ENCODE assay signal across 11 cellular contexts in the genomic region with DNA sequence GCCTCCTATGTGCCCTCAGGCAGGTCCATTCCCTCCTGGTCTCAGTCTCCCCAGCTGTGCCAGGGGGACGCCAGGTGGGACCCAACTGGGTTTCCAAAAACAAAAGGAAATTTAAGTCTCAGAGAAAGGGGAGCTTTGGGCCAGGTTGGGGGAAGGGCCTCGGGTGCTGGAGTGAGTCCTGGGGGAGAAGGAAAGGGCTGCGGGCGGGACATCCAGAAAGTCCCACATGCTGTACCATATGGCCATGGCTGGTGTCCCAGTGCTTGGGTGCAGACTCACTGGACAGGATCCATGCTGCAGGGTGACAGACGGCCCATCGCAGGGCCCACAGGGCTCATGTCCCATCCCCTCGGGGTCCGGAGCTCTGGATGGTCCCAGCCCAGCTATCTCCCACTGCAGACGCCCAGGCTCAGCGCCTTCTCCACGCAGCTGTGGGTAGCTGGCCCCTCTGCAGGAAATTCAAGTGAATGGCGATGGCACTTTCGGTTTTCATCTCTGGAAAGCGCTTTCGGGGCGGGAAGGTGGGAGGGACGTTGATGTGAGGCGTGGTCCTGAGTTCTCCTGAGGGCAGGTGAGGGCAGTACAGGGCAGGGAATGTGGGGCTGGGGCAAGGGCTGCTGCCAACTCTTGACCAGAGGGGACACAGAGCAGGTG. TPM values are rescaled to one million over a fixed set of nuclear protein-coding genes. Genes with fewer than 3 reads are reported as not detected.
DNase-seq lines count a peak whose midpoint lies in the region; ATAC-seq, FAIRE-seq and TF ChIP-seq lines count a peak whose summit lies in the region.
"Not testable (repeated sequence)": the region's sequence is repeated elsewhere in the genome, so short reads cannot be mapped to it uniquely, and the experiment has no call there.
"Had no signal": no experiment of that assay in that cellular context is flagged by ENCODE, and none has a peak within 500 bp of the region (broad histone marks: within the 10 kb centered on the region; RNA-seq: fewer than 3 reads in every experiment).

No MANE protein-coding gene starts in this region.

- H3K27ac Mint-ChIP-seq in CD8-positive, alpha-beta memory T cell; activated CD4-positive, alpha-beta T cell treated with anti-CD3 and anti-CD28 coated beads, Interleukin-2, amount 10 ng/mL, durations not matched to agents 24 days and 14 days; activated T-cell treated with anti-CD3 and anti-CD28 coated beads, Interleukin-2, amount 50 U/mL, for 72 hours; osteocyte (ENCODE audit: unreplicated experiment): not testable (repeated sequence)

- peak overlapping the region in 4 of 7 donors; percentile 41 to 59 (median 44) for H3K4me3 Mint-ChIP-seq in CD8-positive, alpha-beta memory T cell
- peak overlapping the region; percentile 12 for H3K4me3 Mint-ChIP-seq in activated CD4-positive, alpha-beta T cell treated with anti-CD3 and anti-CD28 coated beads, Interleukin-2, amount 10 ng/mL, durations not matched to agents 24 days and 14 days
- not testable (repeated sequence) for H3K4me3 Mint-ChIP-seq in activated T-cell treated with anti-CD3 and anti-CD28 coated beads, Interleukin-2, amount 50 U/mL, for 72 hours; osteocyte (ENCODE audit: unreplicated experiment)

- not testable (repeated sequence) for H3K4me3 ChIP-seq in CD8-positive, alpha-beta memory T cell (ENCODE audit: low read length); kidney (ENCODE audit: low read length in 2 of 2)

- H3K9me3 ChIP-seq in CD8-positive, alpha-beta memory T cell (ENCODE audit: low read length); kidney (ENCODE audit: control insufficient read depth in 1 of 2, low read length in 2 of 2): not testable (repeated sequence)

- CTCF ChIA-PET in CD8-positive, alpha-beta memory T cell (lab: Charles Lee) = not testable (repeated sequence)

- not testable (repeated sequence) for TF ChIP-seq CTCF in kidney (IDR thresholded peaks at IDR 0.05; ENCODE audit: borderline replicate concordance, extremely low read depth, insufficient read depth); osteocyte (IDR thresholded peaks at IDR 0.05)

- not testable (repeated sequence) for H3K9ac ChIP-seq in kidney (ENCODE audit: low read length in 2 of 2)

- peak; percentile 26 for FAIRE-seq in HTR-8/SVneo (lab: Jason Lieb, UNC)
- FAIRE-seq in kidney (lab: Jason Lieb, UNC) = not testable (repeated sequence)

- intact Hi-C loops in activated CD4-positive, alpha-beta T cell treated with anti-CD3 and anti-CD28 coated beads, Interleukin-2, amount 10 ng/mL, durations not matched to agents 24 days and 14 days (cut with micrococcal nuclease); kidney (cut with DNase I): not testable (repeated sequence)

- H3K4me1 Mint-ChIP-seq in CD8-positive, alpha-beta memory T cell; activated CD4-positive, alpha-beta T cell treated with anti-CD3 and anti-CD28 coated beads, Interleukin-2, amount 10 ng/mL, durations not matched to agents 24 days and 14 days; activated T-cell treated with anti-CD3 and anti-CD28 coated beads, Interleukin-2, amount 50 U/mL, for 72 hours (ENCODE audit: low read depth); osteocyte (ENCODE audit: unreplicated experiment): not testable (repeated sequence)

- not testable (repeated sequence) for H3K36me3 Mint-ChIP-seq in CD8-positive, alpha-beta memory T cell; activated CD4-positive, alpha-beta T cell treated with anti-CD3 and anti-CD28 coated beads, Interleukin-2, amount 10 ng/mL, durations not matched to agents 24 days and 14 days (ENCODE audit: low read depth); activated T-cell treated with anti-CD3 and anti-CD28 coated beads, Interleukin-2, amount 50 U/mL, for 72 hours (ENCODE audit: insufficient read depth in 2 of 2); osteocyte (ENCODE audit: unreplicated experiment)

- not testable (repeated sequence) for H3K36me3 ChIP-seq in CD8-positive, alpha-beta memory T cell (ENCODE audit: insufficient read depth, low read length); kidney (ENCODE audit: control insufficient read depth in 1 of 2, insufficient read depth in 2 of 2, low read length in 2 of 2)

- H3K27me3 Mint-ChIP-seq in CD8-positive, alpha-beta memory T cell; activated CD4-positive, alpha-beta T cell treated with anti-CD3 and anti-CD28 coated beads, Interleukin-2, amount 10 ng/mL, durations not matched to agents 24 days and 14 days; activated T-cell treated with anti-CD3 and anti-CD28 coated beads, Interleukin-2, amount 50 U/mL, for 72 hours (ENCODE audit: low read depth); osteocyte (ENCODE audit: unreplicated experiment): not testable (repeated sequence)

- DNase-seq in CD8-positive, alpha-beta memory T cell; HTR-8/SVneo (ENCODE audit: insufficient read length, low spot score); activated T-cell treated with anti-CD3 and anti-CD28 coated beads, Interleukin-2, amount 50 U/mL, for 72 hours: not testable (repeated sequence)
- DNase-seq in activated CD4-positive, alpha-beta T cell treated with anti-CD3 and anti-CD28 coated beads, Interleukin-2, amount 10 ng/mL, durations not matched to agents 24 days and 14 days = peak; percentile 55
- DNase-seq in cerebellar cortex (ENCODE audit: low spot score) (peak; percentile 84), kidney (peak; percentile 48), osteocyte (ENCODE audit: extremely low spot score, unreplicated experiment) (peak; percentile 56)

- POLR2A ChIA-PET in CD8-positive, alpha-beta memory T cell (lab: Charles Lee) = not testable (repeated sequence)

- not testable (repeated sequence) for H3K9me3 Mint-ChIP-seq in CD8-positive, alpha-beta memory T cell; activated CD4-positive, alpha-beta T cell treated with anti-CD3 and anti-CD28 coated beads, Interleukin-2, amount 10 ng/mL, durations not matched to agents 24 days and 14 days; activated T-cell treated with anti-CD3 and anti-CD28 coated beads, Interleukin-2, amount 50 U/mL, for 72 hours; osteocyte (ENCODE audit: unreplicated experiment)

- peak; percentile 18 to 26 for ATAC-seq in activated T-cell treated with anti-CD3 and anti-CD28 coated beads, Interleukin-2, amount 50 U/mL, for 72 hours (replicated peaks in 1 of 2)

- H3K27me3 ChIP-seq in CD8-positive, alpha-beta memory T cell (ENCODE audit: insufficient read depth, low read length, poor library complexity, severe bottlenecking) = not testable (repeated sequence)

- not testable (repeated sequence) for H3K27ac ChIP-seq in CD8-positive, alpha-beta memory T cell (ENCODE audit: low read depth, low read length); kidney (ENCODE audit: low read depth in 2 of 2, low read length in 2 of 2)

- H3K4me1 ChIP-seq in CD8-positive, alpha-beta memory T cell (ENCODE audit: insufficient read depth, low read length); kidney (ENCODE audit: control insufficient read depth in 1 of 2, insufficient read depth in 1 of 2, low read depth in 1 of 2, low read length in 2 of 2): not testable (repeated sequence)

RNA-seq across cellular contexts. Expression of gene AQP12A, which starts 1.1 kb away (rescaled TPM):
- total RNA-seq in CD8-positive, alpha-beta memory T cell = not detected
- polyA plus RNA-seq in CD8-positive, alpha-beta memory T cell = not detected
- total RNA-seq in activated CD4-positive, alpha-beta T cell treated with anti-CD3 and anti-CD28 coated beads, Interleukin-2, amount 10 ng/mL, durations not matched to agents 24 days and 14 days = not detected in 2 replicates
- not detected for total RNA-seq in activated T-cell treated with anti-CD3 and anti-CD28 coated beads, Interleukin-2, amount 50 U/mL, for 72 hours
- total RNA-seq in kidney (not detected), osteocyte (not detected in 2 replicates)
- not detected for polyA plus RNA-seq in kidney (ENCODE audit: insufficient read depth, low read depth, low replicate concordance)
- total RNA-seq: A673, Calu3, IMR-90, PC-9 had no signal
- polyA plus RNA-seq: IMR-90 had no signal

RNA-seq across cellular contexts. Expression of gene AQP12B, which starts 7.9 kb away (rescaled TPM):
- total RNA-seq in CD8-positive, alpha-beta memory T cell = not detected
- polyA plus RNA-seq in CD8-positive, alpha-beta memory T cell = not detected
- total RNA-seq in activated CD4-positive, alpha-beta T cell treated with anti-CD3 and anti-CD28 coated beads, Interleukin-2, amount 10 ng/mL, durations not matched to agents 24 days and 14 days = not detected in 2 replicates
- total RNA-seq in activated T-cell treated with anti-CD3 and anti-CD28 coated beads, Interleukin-2, amount 50 U/mL, for 72 hours = not detected
- not detected for total RNA-seq in kidney
- polyA plus RNA-seq in kidney (ENCODE audit: insufficient read depth, low read depth, low replicate concordance) = not detected
- not detected in 2 replicates for total RNA-seq in osteocyte
- total RNA-seq: A673, Calu3, IMR-90, PC-9 had no signal
- polyA plus RNA-seq: IMR-90 had no signal
